In genomic region chr7:24762771-24763170, GRCh38 we compare ENCODE assay signal across 8 cellular contexts.
"Had no signal": no experiment of that assay in that cellular context is flagged by ENCODE, and none has a peak within 500 bp of the region (broad histone marks: within the 10 kb centered on the region; RNA-seq: fewer than 3 reads in every experiment).

No MANE protein-coding gene starts in this region.

- H2AFZ ChIP-seq: GM23248 had no signal

- H3K27ac ChIP-seq: GM23248, HL-60 had no signal

- DNase-seq: GM23248, GOT3, H9, HCEC 1CT, KG1 had no signal

- FAIRE-seq: H54, HepG2 had no signal

- H3K4me3 ChIP-seq: GM23248 had no signal

- H3K9ac ChIP-seq: GM23248 had no signal

- ATAC-seq: HepG2 had no signal
